12 cellular contexts compared by ENCODE assay signal in genomic region chr10:132482090-132482489, GRCh38. TPM values are rescaled to one million over a fixed set of nuclear protein-coding genes. Genes with fewer than 3 reads are reported as not detected.
DNase-seq lines count a peak whose midpoint lies in the region; ATAC-seq and TF ChIP-seq lines count a peak whose summit lies in the region.
"Had no signal": no experiment of that assay in that cellular context is flagged by ENCODE, and none has a peak within 500 bp of the region (broad histone marks: within the 10 kb centered on the region; RNA-seq: fewer than 3 reads in every experiment).

No MANE protein-coding gene starts in this region.

- TF ChIP-seq CTCF in astrocyte of the cerebellum (IDR thresholded peaks at IDR 0.05; ENCODE audit: low read depth, low read length, missing control alignments) (no peak), right atrium auricular region (IDR thresholded peaks at IDR 0.05) (no peak), smooth muscle cell (IDR thresholded peaks at IDR 0.05; ENCODE audit: borderline replicate concordance, insufficient read depth, poor library complexity, severe bottlenecking) (no peak)

- H3K27me3 ChIP-seq in right atrium auricular region, result no peaks in the 10 kb centered on the region
- H3K27me3 ChIP-seq in smooth muscle cell (ENCODE audit: low read depth), result no peaks in the 10 kb centered on the region
- H3K27me3 ChIP-seq in Karpas-422 (ENCODE audit: low read length), result no peaks in the 10 kb centered on the region; the same call in 1 of the 2 replicates
- H3K27me3 ChIP-seq: pancreas had no signal

- no peaks in the 10 kb centered on the region for H3K79me2 ChIP-seq in smooth muscle cell (ENCODE audit: low read depth)
- H3K79me2 ChIP-seq in Karpas-422 (ENCODE audit: low read length), result no peaks in the 10 kb centered on the region

- DNase-seq in HCEC 1CT, result peak; percentile 58
- peak; percentile 70 for DNase-seq in astrocyte of the cerebellum (ENCODE audit: low read depth)
- DNase-seq in right atrium auricular region (ENCODE audit: low spot score), result no peak
- no peak for DNase-seq in smooth muscle cell (lab: John Stamatoyannopoulos, UW; ENCODE audit: unreplicated experiment)
- no peak for DNase-seq in Karpas-422
- DNase-seq in UCSD-AML1 (lab: John Stamatoyannopoulos, UW; ENCODE audit: unreplicated experiment), result no peak
- DNase-seq in MV-4-11 (lab: John Stamatoyannopoulos, UW), result no peak
- DNase-seq: activated CD8-positive, alpha-beta T cell treated with anti-CD3 and anti-CD28 coated beads, Interleukin-2, amount 10 ng/mL, durations not matched to agents 7 days and 5 days; NCI-H82; pancreas had no signal

- 7% methylated on average over 6 of the region's 6 CpGs for WGBS in smooth muscle cell (ENCODE audit: low lambda C conversion rate)

- ATAC-seq in GM21526 (IDR thresholded peaks at IDR 0.05; ENCODE audit: low FRiP score, unreplicated experiment), result no peak
- ATAC-seq: activated CD8-positive, alpha-beta T cell treated with anti-CD3 and anti-CD28 coated beads, Interleukin-2, amount 10 ng/mL, durations not matched to agents 7 days and 5 days had no signal

- no peaks in the 10 kb centered on the region for H3K9me2 ChIP-seq in Karpas-422 (replicated peaks; ENCODE audit: insufficient read depth, low read length)

- H3K4me1 ChIP-seq in right atrium auricular region, result peaks cover 0 to 13% of the 10 kb centered on the region in 2 donors
- H3K4me1 ChIP-seq in smooth muscle cell (ENCODE audit: low read depth), result peaks cover 7% of the 10 kb centered on the region
- peaks cover 31% of the 10 kb centered on the region for H3K4me1 ChIP-seq in Karpas-422 (ENCODE audit: low read length)
- H3K4me1 ChIP-seq: pancreas had no signal

- H4K20me1 ChIP-seq in smooth muscle cell (ENCODE audit: low read depth), result no peaks in the 10 kb centered on the region
- no peaks in the 10 kb centered on the region for H4K20me1 ChIP-seq in Karpas-422 (ENCODE audit: insufficient read depth, low read depth, low read length)

- peaks cover 4% of the 10 kb centered on the region for H3F3A ChIP-seq in smooth muscle cell (ENCODE audit: low read depth)

- in situ Hi-C loops in astrocyte of the cerebellum (cut with HindIII; ENCODE audit: low sequenced_read_pairs), result no loop called here

- H3K9me3 ChIP-seq in right atrium auricular region (no peaks in the 10 kb centered on the region), smooth muscle cell (replicated peaks; ENCODE audit: low read depth) (no peaks in the 10 kb centered on the region), Karpas-422 (ENCODE audit: low read length) (no peaks in the 10 kb centered on the region)
- H3K9me3 ChIP-seq: pancreas had no signal

- H3K36me3 ChIP-seq in right atrium auricular region (no peaks in the 10 kb centered on the region), smooth muscle cell (ENCODE audit: low read depth) (no peaks in the 10 kb centered on the region), Karpas-422 (ENCODE audit: insufficient read depth, low read length) (no peaks in the 10 kb centered on the region)
- H3K36me3 ChIP-seq: pancreas had no signal

- H3K27ac ChIP-seq in right atrium auricular region (peak overlapping the region; percentile 20 to 65), smooth muscle cell (ENCODE audit: low read depth) (peak overlapping the region; percentile 87), Karpas-422 (ENCODE audit: low read length) (no peak overlapping the region)
- H3K27ac ChIP-seq: pancreas had no signal

- H2AFZ ChIP-seq in smooth muscle cell (ENCODE audit: low read depth) (peak overlapping the region; percentile 17), Karpas-422 (ENCODE audit: low read length) (no peak overlapping the region)

- H3K9ac ChIP-seq in smooth muscle cell (ENCODE audit: low read depth) (peak overlapping the region; percentile 64), Karpas-422 (ENCODE audit: low read length) (no peak overlapping the region)

- H3K4me2 ChIP-seq in smooth muscle cell (peak overlapping the region; percentile 74), Karpas-422 (ENCODE audit: low read depth, low read length, poor library complexity, severe bottlenecking) (no peak overlapping the region)

- H3K4me3 ChIP-seq in astrocyte of the cerebellum (ENCODE audit: low read depth, low read length) (no peak overlapping the region), right atrium auricular region (no peak overlapping the region), smooth muscle cell (peak overlapping the region; percentile 3), Karpas-422 (ENCODE audit: low read length) (no peak overlapping the region)
- H3K4me3 ChIP-seq: dorsolateral prefrontal cortex, pancreas had no signal

RNA-seq across cellular contexts. Expression of gene INPP5A, which starts 55.5 kb away (rescaled TPM):
- 100 to 1,000 TPM; 116 to 143 TPM for total RNA-seq in right atrium auricular region
- 48.0 and 65.9 TPM in 2 replicates for total RNA-seq in smooth muscle cell
- 49.1 and 55.9 TPM in 2 replicates for polyA plus RNA-seq in smooth muscle cell
- total RNA-seq in Karpas-422 (2014; rRNA removed; shearing (Covaris generic); ENCODE audit: low replicate concordance), result 9.1 and 11.8 TPM in 2 replicates

Comparison
In these comparisons a context has a peak if more than half of its experiments do, and no peak if none do; other contexts are left out.
1. DNase-seq: peak in HCEC 1CT (single experiment) and astrocyte of the cerebellum (single experiment); none in right atrium auricular region (single experiment), smooth muscle cell (single experiment), Karpas-422 (single experiment), UCSD-AML1 (single experiment) and MV-4-11 (single experiment).